22 cellular contexts compared by ENCODE assay signal in genomic region chr16:52873997-52874500, GRCh38.
"Had no signal": no experiment of that assay in that cellular context is flagged by ENCODE, and none has a peak within 500 bp of the region (broad histone marks: within the 10 kb centered on the region; RNA-seq: fewer than 3 reads in every experiment).

No MANE protein-coding gene starts in this region.

- H3K27me3 ChIP-seq: gastrocnemius medialis, sigmoid colon, stomach, upper lobe of left lung had no signal

- H3K9me3 ChIP-seq: gastrocnemius medialis, heart left ventricle, left ventricle myocardium inferior, sigmoid colon, stomach, thoracic aorta, upper lobe of left lung had no signal

- H3K4me3 ChIP-seq: gastrocnemius medialis, heart left ventricle, left ventricle myocardium inferior, sigmoid colon, stomach, thoracic aorta, upper lobe of left lung had no signal

- H3K36me3 ChIP-seq: gastrocnemius medialis, heart left ventricle, left ventricle myocardium inferior, sigmoid colon, stomach, thoracic aorta, upper lobe of left lung had no signal

- H3K9ac ChIP-seq: parathyroid adenoma had no signal

- H3K79me2 ChIP-seq: parathyroid adenoma had no signal

- H3K27ac ChIP-seq: gastrocnemius medialis, heart left ventricle, left ventricle myocardium inferior, parathyroid adenoma, sigmoid colon, stomach, thoracic aorta, upper lobe of left lung had no signal

- DNase-seq: activated CD4-positive, alpha-beta T cell treated with anti-CD3 and anti-CD28 coated beads for 1 hour; activated CD8-positive, alpha-beta memory T cell treated with anti-CD3 and anti-CD28 coated beads for 24 hours; activated CD8-positive, alpha-beta memory T cell treated with anti-CD3 and anti-CD28 coated beads, Interleukin-2, amount 50 U/mL, for 48 hours; activated effector memory CD4-positive, alpha-beta T cell treated with anti-CD3 and anti-CD28 coated beads, Interleukin-2, amount 50 U/mL, for 16 hours; activated naive CD4-positive, alpha-beta T cell treated with anti-CD3 and anti-CD28 coated beads, Interleukin-2, amount 50 U/mL, for 16 hours; activated T-cell treated with anti-CD3 and anti-CD28 coated beads, Interleukin-2, amount 50 U/mL, for 48 hours; aorta; cerebellar nuclear complex; cortex of kidney; gastrocnemius medialis; heart left ventricle; kidney; left ventricle myocardium inferior; naive thymus-derived CD4-positive, alpha-beta T cell; sigmoid colon; stimulated activated CD4-positive, alpha-beta T cell treated with anti-CD3 and anti-CD28 coated beads, Interleukin-4, amount 100 ng/mL, for 24 hours; stomach; T1000; upper lobe of left lung had no signal

- H3K4me1 ChIP-seq: gastrocnemius medialis, heart left ventricle, left ventricle myocardium inferior, parathyroid adenoma, sigmoid colon, stomach, upper lobe of left lung had no signal

- ATAC-seq: gastrocnemius medialis; heart left ventricle; naive thymus-derived CD4-positive, alpha-beta T cell; stimulated activated effector memory CD8-positive, alpha-beta T cell treated with anti-CD3 and anti-CD28 coated beads, Interleukin-12 subunit alpha, Interleukin-12 subunit beta, amount 100 ng/mL, for 72 hours had no signal
